21 cellular contexts compared by ENCODE assay signal in genomic region chr18:39909706-39910105, GRCh38.
DNase-seq lines count a peak whose midpoint lies in the region; ATAC-seq and TF ChIP-seq lines count a peak whose summit lies in the region.
"Had no signal": no experiment of that assay in that cellular context is flagged by ENCODE, and none has a peak within 500 bp of the region (broad histone marks: within the 10 kb centered on the region; RNA-seq: fewer than 3 reads in every experiment).

No MANE protein-coding gene starts in this region.

- H3K9me3 ChIP-seq in mammary epithelial cell (replicated peaks; ENCODE audit: insufficient read depth, low read length) = no peaks in the 10 kb centered on the region
- H3K9me3 ChIP-seq in upper lobe of right lung = no peaks in the 10 kb centered on the region
- H3K9me3 ChIP-seq: HAP-1, neutrophil, Peyer's patch, psoas muscle, SJCRH30 had no signal

- in situ Hi-C loops in mammary epithelial cell (cut with MboI; ENCODE audit: low sequenced_read_pairs in 2 of 2) = no loop called here

- no peak overlapping the region for H3K4me3 ChIP-seq in mammary epithelial cell (replicated peaks in 1 of 3; ENCODE audit: insufficient read depth in 1 of 3, low read depth in 2 of 3, low read length in 3 of 3)
- H3K4me3 ChIP-seq in upper lobe of right lung = no peak overlapping the region
- H3K4me3 ChIP-seq: HAP-1, heart right ventricle, Peyer's patch, psoas muscle, SJCRH30 had no signal

- H3K36me3 ChIP-seq in mammary epithelial cell (ENCODE audit: insufficient read depth, low read length) (no peaks in the 10 kb centered on the region), upper lobe of right lung (no peaks in the 10 kb centered on the region)
- H3K36me3 ChIP-seq: HAP-1, heart right ventricle, neutrophil, Peyer's patch, SJCRH30 had no signal

- H3K27me3 ChIP-seq in mammary epithelial cell (ENCODE audit: insufficient read depth, low read length) = no peaks in the 10 kb centered on the region
- no peaks in the 10 kb centered on the region for H3K27me3 ChIP-seq in upper lobe of right lung
- H3K27me3 ChIP-seq: foreskin keratinocyte, heart right ventricle, neutrophil, Peyer's patch, SJCRH30 had no signal

- no peak for ATAC-seq in upper lobe of right lung
- ATAC-seq: activated CD4-positive, CD25-positive, alpha-beta regulatory T cell treated with anti-CD3 and anti-CD28 coated beads, Interleukin-2, amount 50 U/mL, for 24 hours; foreskin keratinocyte; heart right ventricle; psoas muscle had no signal

- H2AFZ ChIP-seq in mammary epithelial cell (ENCODE audit: low read depth, low read length) = no peak overlapping the region

- intact Hi-C loops in mammary epithelial cell (cut with micrococcal nuclease) (no loop called here), upper lobe of right lung (cut with DNase I) (no loop called here)

- H4K20me1 ChIP-seq in mammary epithelial cell (ENCODE audit: insufficient read depth, low read length) = no peaks in the 10 kb centered on the region

- no TSS peak for BruUV-seq in mammary epithelial cell (replicated peaks; lab: Mats Ljungman, UMichigan)

- no peaks in the 10 kb centered on the region for H3K79me2 ChIP-seq in mammary epithelial cell (ENCODE audit: insufficient read depth, low read length)

- peak; percentile 73 for DNase-seq in DMS53 (lab: John Stamatoyannopoulos, UW)
- peak; percentile 24 for DNase-seq in NCI-H1417 treated with DMSO at 0.1 percent for 48 hours (lab: John Stamatoyannopoulos, UW)
- peak; percentile 73 for DNase-seq in SHP77 treated with DMSO at 0.1 percent for 48 hours (lab: John Stamatoyannopoulos, UW)
- peak; percentile 50 for DNase-seq in left kidney (ENCODE audit: low read depth, low spot score)
- DNase-seq in mammary epithelial cell = no peak
- no peak for DNase-seq in upper lobe of right lung
- DNase-seq in NCI-H82 (lab: John Stamatoyannopoulos, UW) = no peak
- DNase-seq in 8988T = no peak
- DNase-seq: activated CD4-positive, alpha-beta memory T cell treated with anti-CD3 and anti-CD28 coated beads, Interleukin-2, amount 10 ng/mL, durations not matched to agents 7 days and 5 days; COR-L47; foreskin keratinocyte; heart right ventricle; NK-92 treated with Interleukin-12 subunit alpha and Interleukin-12 subunit beta, amount 100 ng/mL, for 24 hours; Peyer's patch; psoas muscle; stimulated activated CD4-positive, alpha-beta T cell treated with anti-CD3 and anti-CD28 coated beads, Interleukin-1b, Interleukin-23, amount 100 ng/mL, for 48 hours; substantia nigra had no signal

- CTCF ChIA-PET in mammary epithelial cell (lab: Charles Lee; ENCODE audit: low non-redundant PET) = no interaction called here

- no peak for TF ChIP-seq CTCF in mammary epithelial cell (conservative IDR thresholded peaks at IDR 0.05 in 1 of 2, IDR thresholded peaks at IDR 0.05 in 1 of 2; ENCODE audit: extremely low read depth in 1 of 2, insufficient read depth in 1 of 2, low read depth in 1 of 2, low read length in 2 of 2)
- TF ChIP-seq CTCF in upper lobe of right lung (IDR thresholded peaks at IDR 0.05) = no peak

- WGBS in mammary epithelial cell (ENCODE audit: low coverage, missing lambda C conversion rate) = 72% methylated on average over 4 of the region's 4 CpGs

- H3K4me2 ChIP-seq in mammary epithelial cell (ENCODE audit: insufficient read depth, low read depth, low read length) = no peak overlapping the region

- dilution Hi-C loops in mammary epithelial cell (cut with HindIII; ENCODE audit: low sequenced_read_pairs) = no loop called here

- H3K27ac ChIP-seq in mammary epithelial cell (ENCODE audit: insufficient read depth, low read depth, low read length) (no peak overlapping the region), upper lobe of right lung (no peak overlapping the region)
- H3K27ac ChIP-seq: foreskin keratinocyte, heart right ventricle, neutrophil, Peyer's patch, psoas muscle, SJCRH30 had no signal

- no peak overlapping the region for H3K9ac ChIP-seq in mammary epithelial cell (ENCODE audit: insufficient read depth, low read length)

- H3K4me1 ChIP-seq in mammary epithelial cell (ENCODE audit: insufficient read depth, low read length) (peaks cover 6% of the 10 kb centered on the region), upper lobe of right lung (no peaks in the 10 kb centered on the region)
- H3K4me1 ChIP-seq: HAP-1, heart right ventricle, Peyer's patch, psoas muscle, SJCRH30 had no signal

Comparison
In these comparisons a context has a peak if more than half of its experiments do, and no peak if none do; other contexts are left out.
1. DNase-seq: peak in DMS53 (single experiment), NCI-H1417 treated with DMSO at 0.1 percent for 48 hours (single experiment), SHP77 treated with DMSO at 0.1 percent for 48 hours (single experiment) and left kidney (single experiment); none in mammary epithelial cell (single experiment), upper lobe of right lung (single experiment), NCI-H82 (single experiment) and 8988T (single experiment).